In the genomic region with DNA sequence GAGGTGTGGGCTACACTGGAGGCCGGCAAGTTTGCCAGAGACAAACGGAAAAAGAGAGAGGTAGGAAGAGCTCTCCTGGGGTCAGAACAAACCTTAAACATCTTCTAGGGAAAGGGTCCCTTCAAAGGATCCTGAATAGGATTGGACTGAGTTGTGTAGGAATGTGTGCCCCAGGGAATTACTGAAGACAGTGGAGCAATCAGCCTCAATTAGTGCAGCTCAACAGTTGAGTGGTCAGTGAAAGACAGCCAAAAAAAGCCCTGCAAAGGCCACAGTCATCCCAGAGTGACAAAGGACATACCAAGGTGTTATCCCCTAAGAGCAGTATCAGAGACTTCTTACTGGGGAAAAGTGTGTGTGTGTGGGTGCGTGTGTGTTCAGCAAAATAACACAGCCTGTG, we compare ENCODE assay signal across 1 cellular context.
TF ChIP-seq lines count a peak whose summit lies in the region.

No MANE protein-coding gene starts in this region.

TF ChIP-seq in GM23338, 12 proteins besides CTCF, POLR2A, EP300 and RAD21 (continued from another document):
- TF ChIP-seq ZNF462 (CRISPR knock-in tag; IDR thresholded peaks at IDR 0.05) (no peak), ZNF331 (CRISPR knock-in tag; IDR thresholded peaks at IDR 0.05; ENCODE audit: low read depth) (no peak), ZNF114 (CRISPR knock-in tag; IDR thresholded peaks at IDR 0.05) (no peak), EZH2phosphoT487 (IDR thresholded peaks at IDR 0.05; ENCODE audit: unreplicated experiment) (no peak), STAT1 (IDR thresholded peaks at IDR 0.05; ENCODE audit: unreplicated experiment) (no peak), REST (IDR thresholded peaks at IDR 0.05; ENCODE audit: unreplicated experiment) (no peak), JUNB (IDR thresholded peaks at IDR 0.05; ENCODE audit: unreplicated experiment) (no peak), CREB1 (CRISPR knock-in tag; IDR thresholded peaks at IDR 0.05; ENCODE audit: low read depth) (no peak)
- TF ChIP-seq, protein P1, sequence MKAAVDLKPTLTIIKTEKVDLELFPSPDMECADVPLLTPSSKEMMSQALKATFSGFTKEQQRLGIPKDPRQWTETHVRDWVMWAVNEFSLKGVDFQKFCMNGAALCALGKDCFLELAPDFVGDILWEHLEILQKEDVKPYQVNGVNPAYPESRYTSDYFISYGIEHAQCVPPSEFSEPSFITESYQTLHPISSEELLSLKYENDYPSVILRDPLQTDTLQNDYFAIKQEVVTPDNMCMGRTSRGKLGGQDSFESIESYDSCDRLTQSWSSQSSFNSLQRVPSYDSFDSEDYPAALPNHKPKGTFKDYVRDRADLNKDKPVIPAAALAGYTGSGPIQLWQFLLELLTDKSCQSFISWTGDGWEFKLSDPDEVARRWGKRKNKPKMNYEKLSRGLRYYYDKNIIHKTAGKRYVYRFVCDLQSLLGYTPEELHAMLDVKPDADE (IDR thresholded peaks at IDR 0.05), result no peak
